Comparison of ENCODE assay signal across 1 cellular context in genomic region chr20:5024103-5024502, GRCh38.
TF ChIP-seq lines count a peak whose summit lies in the region.

No MANE protein-coding gene starts in this region.

TF ChIP-seq in K562, 482 proteins besides CTCF, POLR2A, EP300 and RAD21 (continued from another document):
- no peak for TF ChIP-seq RREB1 (CRISPR knock-in tag; IDR thresholded peaks at IDR 0.05)
- TF ChIP-seq RBM22 (IDR thresholded peaks at IDR 0.05; ENCODE audit: low read depth, low read length, poor library complexity, severe bottlenecking), result no peak
- TF ChIP-seq IRF9 (tag; IDR thresholded peaks at IDR 0.05), result no peak
- no peak for TF ChIP-seq MYC (IDR thresholded peaks at IDR 0.05; ENCODE audit: low read depth, low read length)
- TF ChIP-seq MYC (CRISPR knock-in tag; IDR thresholded peaks at IDR 0.05; ENCODE audit: borderline replicate concordance, low read depth), result no peak
- TF ChIP-seq ZBTB26 (CRISPR knock-in tag; IDR thresholded peaks at IDR 0.05), result no peak
- no peak for TF ChIP-seq HDAC8 (tag; IDR thresholded peaks at IDR 0.05)
- no peak for TF ChIP-seq ZNF217 (CRISPR knock-in tag; IDR thresholded peaks at IDR 0.05)
